Comparison of ENCODE assay signal across 1 cellular context in the genomic region with DNA sequence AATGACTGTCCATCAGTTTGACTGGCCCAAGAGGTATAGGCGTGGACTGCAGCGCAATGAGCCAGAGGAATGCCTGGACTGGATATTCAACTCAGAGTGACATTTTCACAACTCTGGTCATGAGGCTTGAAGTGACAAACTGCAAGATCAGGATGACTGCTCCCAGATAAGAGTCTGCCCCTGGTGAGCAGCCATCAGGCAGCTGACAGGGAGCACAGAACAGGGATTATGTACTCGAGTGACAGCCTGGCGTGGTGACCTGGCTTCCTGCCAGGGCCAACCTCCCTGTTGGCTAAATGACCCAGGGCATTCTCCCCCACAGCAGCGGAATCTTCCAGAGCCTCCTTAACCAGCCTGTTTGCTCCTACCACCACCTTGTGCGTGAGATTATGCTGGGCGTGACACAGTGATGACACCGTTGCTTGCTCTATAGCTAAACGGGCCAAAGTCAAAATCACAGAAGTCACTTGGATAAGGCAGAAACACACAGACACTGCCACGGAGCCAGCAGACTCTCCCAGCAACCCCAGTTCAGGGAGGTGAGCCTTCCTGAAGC.
TF ChIP-seq lines count a peak whose summit lies in the region.

No MANE protein-coding gene starts in this region.

TF ChIP-seq in HepG2, 621 proteins besides CTCF, POLR2A, EP300 and RAD21 (continued from another document and continues in another):
- TF ChIP-seq HIC2 (CRISPR knock-in tag; IDR thresholded peaks at IDR 0.05; ENCODE audit: low read depth) (peak; percentile 50; the same call in 1 of the 2 replicates), NCOR1 (IDR thresholded peaks at IDR 0.05; ENCODE audit: borderline replicate concordance, low read length) (no peak), ZBTB7B (CRISPR knock-in tag; IDR thresholded peaks at IDR 0.05) (no peak), NR2F1 (CRISPR knock-in tag; IDR thresholded peaks at IDR 0.05) (no peak), MXD4 (CRISPR knock-in tag; IDR thresholded peaks at IDR 0.05) (peak; percentile 62; the same call in 1 of the 2 replicates), DZIP1 (CRISPR knock-in tag; IDR thresholded peaks at IDR 0.05) (no peak), THAP11 (CRISPR knock-in tag; IDR thresholded peaks at IDR 0.05) (no peak), ZNF564 (CRISPR knock-in tag; IDR thresholded peaks at IDR 0.05) (no peak), BORCS8-MEF2B (CRISPR knock-in tag; IDR thresholded peaks at IDR 0.05) (0 out of 2 replicates have a peak, but pooled peaks have one; percentile 39), KMT2A (CRISPR knock-in tag; IDR thresholded peaks at IDR 0.05) (no peak), HHEX (CRISPR knock-in tag; IDR thresholded peaks at IDR 0.05) (no peak), ZNF772 (CRISPR knock-in tag; IDR thresholded peaks at IDR 0.05) (0 out of 2 replicates have a peak, but pooled peaks have one; percentile 29), NFIB (CRISPR knock-in tag; IDR thresholded peaks at IDR 0.05; ENCODE audit: borderline replicate concordance) (no peak), RBM22 (optimal IDR thresholded peaks at IDR 0.05; ENCODE audit: low read length) (no peak), HOXA9 (CRISPR knock-in tag; IDR thresholded peaks at IDR 0.05; ENCODE audit: borderline replicate concordance) (0 out of 2 replicates have a peak, but pooled peaks have one; percentile 51), ZNF616 (CRISPR knock-in tag; IDR thresholded peaks at IDR 0.05; ENCODE audit: low read depth) (0 out of 2 replicates have a peak, but pooled peaks have one; percentile 30), ASH2L (IDR thresholded peaks at IDR 0.05; ENCODE audit: insufficient read length, low read depth, low read length) (no peak), RELA (CRISPR knock-in tag; IDR thresholded peaks at IDR 0.05) (no peak), ZMYM4 (CRISPR knock-in tag; IDR thresholded peaks at IDR 0.05) (peak; percentile 56), PPARG (CRISPR knock-in tag; conservative IDR thresholded peaks at IDR 0.05) (no peak), NR2F6 (IDR thresholded peaks at IDR 0.05) (0 out of 2 replicates have a peak, but pooled peaks have one; percentile 12), NR2F6 (CRISPR knock-in tag; IDR thresholded peaks at IDR 0.05) (peak; percentile 18; the same call in 1 of the 2 replicates)
- TF ChIP-seq, protein P1, sequence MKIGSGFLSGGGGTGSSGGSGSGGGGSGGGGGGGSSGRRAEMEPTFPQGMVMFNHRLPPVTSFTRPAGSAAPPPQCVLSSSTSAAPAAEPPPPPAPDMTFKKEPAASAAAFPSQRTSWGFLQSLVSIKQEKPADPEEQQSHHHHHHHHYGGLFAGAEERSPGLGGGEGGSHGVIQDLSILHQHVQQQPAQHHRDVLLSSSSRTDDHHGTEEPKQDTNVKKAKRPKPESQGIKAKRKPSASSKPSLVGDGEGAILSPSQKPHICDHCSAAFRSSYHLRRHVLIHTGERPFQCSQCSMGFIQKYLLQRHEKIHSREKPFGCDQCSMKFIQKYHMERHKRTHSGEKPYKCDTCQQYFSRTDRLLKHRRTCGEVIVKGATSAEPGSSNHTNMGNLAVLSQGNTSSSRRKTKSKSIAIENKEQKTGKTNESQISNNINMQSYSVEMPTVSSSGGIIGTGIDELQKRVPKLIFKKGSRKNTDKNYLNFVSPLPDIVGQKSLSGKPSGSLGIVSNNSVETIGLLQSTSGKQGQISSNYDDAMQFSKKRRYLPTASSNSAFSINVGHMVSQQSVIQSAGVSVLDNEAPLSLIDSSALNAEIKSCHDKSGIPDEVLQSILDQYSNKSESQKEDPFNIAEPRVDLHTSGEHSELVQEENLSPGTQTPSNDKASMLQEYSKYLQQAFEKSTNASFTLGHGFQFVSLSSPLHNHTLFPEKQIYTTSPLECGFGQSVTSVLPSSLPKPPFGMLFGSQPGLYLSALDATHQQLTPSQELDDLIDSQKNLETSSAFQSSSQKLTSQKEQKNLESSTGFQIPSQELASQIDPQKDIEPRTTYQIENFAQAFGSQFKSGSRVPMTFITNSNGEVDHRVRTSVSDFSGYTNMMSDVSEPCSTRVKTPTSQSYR (CRISPR knock-in tag; IDR thresholded peaks at IDR 0.05; ENCODE audit: borderline replicate concordance), result no peak
- TF ChIP-seq, protein P2, sequence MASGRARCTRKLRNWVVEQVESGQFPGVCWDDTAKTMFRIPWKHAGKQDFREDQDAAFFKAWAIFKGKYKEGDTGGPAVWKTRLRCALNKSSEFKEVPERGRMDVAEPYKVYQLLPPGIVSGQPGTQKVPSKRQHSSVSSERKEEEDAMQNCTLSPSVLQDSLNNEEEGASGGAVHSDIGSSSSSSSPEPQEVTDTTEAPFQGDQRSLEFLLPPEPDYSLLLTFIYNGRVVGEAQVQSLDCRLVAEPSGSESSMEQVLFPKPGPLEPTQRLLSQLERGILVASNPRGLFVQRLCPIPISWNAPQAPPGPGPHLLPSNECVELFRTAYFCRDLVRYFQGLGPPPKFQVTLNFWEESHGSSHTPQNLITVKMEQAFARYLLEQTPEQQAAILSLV (CRISPR knock-in tag; IDR thresholded peaks at IDR 0.05; ENCODE audit: borderline replicate concordance), result no peak
- TF ChIP-seq, protein P3, sequence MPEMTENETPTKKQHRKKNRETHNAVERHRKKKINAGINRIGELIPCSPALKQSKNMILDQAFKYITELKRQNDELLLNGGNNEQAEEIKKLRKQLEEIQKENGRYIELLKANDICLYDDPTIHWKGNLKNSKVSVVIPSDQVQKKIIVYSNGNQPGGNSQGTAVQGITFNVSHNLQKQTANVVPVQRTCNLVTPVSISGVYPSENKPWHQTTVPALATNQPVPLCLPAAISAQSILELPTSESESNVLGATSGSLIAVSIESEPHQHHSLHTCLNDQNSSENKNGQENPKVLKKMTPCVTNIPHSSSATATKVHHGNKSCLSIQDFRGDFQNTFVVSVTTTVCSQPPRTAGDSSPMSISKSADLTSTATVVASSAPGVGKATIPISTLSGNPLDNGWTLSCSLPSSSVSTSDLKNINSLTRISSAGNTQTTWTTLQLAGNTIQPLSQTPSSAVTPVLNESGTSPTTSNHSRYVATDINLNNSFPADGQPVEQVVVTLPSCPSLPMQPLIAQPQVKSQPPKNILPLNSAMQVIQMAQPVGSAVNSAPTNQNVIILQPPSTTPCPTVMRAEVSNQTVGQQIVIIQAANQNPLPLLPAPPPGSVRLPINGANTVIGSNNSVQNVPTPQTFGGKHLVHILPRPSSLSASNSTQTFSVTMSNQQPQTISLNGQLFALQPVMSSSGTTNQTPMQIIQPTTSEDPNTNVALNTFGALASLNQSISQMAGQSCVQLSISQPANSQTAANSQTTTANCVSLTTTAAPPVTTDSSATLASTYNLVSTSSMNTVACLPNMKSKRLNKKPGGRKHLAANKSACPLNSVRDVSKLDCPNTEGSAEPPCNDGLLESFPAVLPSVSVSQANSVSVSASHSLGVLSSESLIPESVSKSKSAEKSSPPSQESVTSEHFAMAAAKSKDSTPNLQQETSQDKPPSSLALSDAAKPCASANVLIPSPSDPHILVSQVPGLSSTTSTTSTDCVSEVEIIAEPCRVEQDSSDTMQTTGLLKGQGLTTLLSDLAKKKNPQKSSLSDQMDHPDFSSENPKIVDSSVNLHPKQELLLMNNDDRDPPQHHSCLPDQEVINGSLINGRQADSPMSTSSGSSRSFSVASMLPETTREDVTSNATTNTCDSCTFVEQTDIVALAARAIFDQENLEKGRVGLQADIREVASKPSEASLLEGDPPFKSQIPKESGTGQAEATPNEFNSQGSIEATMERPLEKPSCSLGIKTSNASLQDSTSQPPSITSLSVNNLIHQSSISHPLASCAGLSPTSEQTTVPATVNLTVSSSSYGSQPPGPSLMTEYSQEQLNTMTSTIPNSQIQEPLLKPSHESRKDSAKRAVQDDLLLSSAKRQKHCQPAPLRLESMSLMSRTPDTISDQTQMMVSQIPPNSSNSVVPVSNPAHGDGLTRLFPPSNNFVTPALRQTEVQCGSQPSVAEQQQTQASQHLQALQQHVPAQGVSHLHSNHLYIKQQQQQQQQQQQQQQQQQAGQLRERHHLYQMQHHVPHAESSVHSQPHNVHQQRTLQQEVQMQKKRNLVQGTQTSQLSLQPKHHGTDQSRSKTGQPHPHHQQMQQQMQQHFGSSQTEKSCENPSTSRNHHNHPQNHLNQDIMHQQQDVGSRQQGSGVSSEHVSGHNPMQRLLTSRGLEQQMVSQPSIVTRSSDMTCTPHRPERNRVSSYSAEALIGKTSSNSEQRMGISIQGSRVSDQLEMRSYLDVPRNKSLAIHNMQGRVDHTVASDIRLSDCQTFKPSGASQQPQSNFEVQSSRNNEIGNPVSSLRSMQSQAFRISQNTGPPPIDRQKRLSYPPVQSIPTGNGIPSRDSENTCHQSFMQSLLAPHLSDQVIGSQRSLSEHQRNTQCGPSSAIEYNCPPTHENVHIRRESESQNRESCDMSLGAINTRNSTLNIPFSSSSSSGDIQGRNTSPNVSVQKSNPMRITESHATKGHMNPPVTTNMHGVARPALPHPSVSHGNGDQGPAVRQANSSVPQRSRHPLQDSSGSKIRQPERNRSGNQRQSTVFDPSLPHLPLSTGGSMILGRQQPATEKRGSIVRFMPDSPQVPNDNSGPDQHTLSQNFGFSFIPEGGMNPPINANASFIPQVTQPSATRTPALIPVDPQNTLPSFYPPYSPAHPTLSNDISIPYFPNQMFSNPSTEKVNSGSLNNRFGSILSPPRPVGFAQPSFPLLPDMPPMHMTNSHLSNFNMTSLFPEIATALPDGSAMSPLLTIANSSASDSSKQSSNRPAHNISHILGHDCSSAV (CRISPR knock-in tag; IDR thresholded peaks at IDR 0.05; ENCODE audit: borderline replicate concordance), result no peak
- TF ChIP-seq, protein P4, sequence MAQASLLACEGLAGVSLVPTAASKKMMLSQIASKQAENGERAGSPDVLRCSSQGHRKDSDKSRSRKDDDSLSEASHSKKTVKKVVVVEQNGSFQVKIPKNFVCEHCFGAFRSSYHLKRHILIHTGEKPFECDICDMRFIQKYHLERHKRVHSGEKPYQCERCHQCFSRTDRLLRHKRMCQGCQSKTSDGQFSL (CRISPR knock-in tag; IDR thresholded peaks at IDR 0.05), result no peak
- TF ChIP-seq, protein P5, sequence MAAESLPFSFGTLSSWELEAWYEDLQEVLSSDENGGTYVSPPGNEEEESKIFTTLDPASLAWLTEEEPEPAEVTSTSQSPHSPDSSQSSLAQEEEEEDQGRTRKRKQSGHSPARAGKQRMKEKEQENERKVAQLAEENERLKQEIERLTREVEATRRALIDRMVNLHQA (CRISPR knock-in tag; IDR thresholded peaks at IDR 0.05), result no peak
- TF ChIP-seq, protein P6, sequence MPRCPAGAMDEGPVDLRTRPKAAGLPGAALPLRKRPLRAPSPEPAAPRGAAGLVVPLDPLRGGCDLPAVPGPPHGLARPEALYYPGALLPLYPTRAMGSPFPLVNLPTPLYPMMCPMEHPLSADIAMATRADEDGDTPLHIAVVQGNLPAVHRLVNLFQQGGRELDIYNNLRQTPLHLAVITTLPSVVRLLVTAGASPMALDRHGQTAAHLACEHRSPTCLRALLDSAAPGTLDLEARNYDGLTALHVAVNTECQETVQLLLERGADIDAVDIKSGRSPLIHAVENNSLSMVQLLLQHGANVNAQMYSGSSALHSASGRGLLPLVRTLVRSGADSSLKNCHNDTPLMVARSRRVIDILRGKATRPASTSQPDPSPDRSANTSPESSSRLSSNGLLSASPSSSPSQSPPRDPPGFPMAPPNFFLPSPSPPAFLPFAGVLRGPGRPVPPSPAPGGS (CRISPR knock-in tag; IDR thresholded peaks at IDR 0.05), result no peak
- TF ChIP-seq, protein P7, sequence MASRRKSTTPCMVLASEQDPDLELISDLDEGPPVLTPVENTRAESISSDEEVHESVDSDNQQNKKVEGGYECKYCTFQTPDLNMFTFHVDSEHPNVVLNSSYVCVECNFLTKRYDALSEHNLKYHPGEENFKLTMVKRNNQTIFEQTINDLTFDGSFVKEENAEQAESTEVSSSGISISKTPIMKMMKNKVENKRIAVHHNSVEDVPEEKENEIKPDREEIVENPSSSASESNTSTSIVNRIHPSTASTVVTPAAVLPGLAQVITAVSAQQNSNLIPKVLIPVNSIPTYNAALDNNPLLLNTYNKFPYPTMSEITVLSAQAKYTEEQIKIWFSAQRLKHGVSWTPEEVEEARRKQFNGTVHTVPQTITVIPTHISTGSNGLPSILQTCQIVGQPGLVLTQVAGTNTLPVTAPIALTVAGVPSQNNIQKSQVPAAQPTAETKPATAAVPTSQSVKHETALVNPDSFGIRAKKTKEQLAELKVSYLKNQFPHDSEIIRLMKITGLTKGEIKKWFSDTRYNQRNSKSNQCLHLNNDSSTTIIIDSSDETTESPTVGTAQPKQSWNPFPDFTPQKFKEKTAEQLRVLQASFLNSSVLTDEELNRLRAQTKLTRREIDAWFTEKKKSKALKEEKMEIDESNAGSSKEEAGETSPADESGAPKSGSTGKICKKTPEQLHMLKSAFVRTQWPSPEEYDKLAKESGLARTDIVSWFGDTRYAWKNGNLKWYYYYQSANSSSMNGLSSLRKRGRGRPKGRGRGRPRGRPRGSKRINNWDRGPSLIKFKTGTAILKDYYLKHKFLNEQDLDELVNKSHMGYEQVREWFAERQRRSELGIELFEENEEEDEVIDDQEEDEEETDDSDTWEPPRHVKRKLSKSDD (CRISPR knock-in tag; IDR thresholded peaks at IDR 0.05; ENCODE audit: low read depth), result no peak; the same call in 1 of the 2 replicates
- TF ChIP-seq, protein P8, sequence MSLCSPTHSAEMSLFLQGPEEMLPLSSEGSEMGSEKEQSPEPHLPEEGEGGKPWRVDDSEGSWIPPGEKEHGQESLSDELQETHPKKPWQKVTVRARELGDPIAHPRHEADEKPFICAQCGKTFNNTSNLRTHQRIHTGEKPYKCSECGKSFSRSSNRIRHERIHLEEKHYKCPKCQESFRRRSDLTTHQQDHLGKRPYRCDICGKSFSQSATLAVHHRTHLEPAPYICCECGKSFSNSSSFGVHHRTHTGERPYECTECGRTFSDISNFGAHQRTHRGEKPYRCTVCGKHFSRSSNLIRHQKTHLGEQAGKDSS (CRISPR knock-in tag; IDR thresholded peaks at IDR 0.05; ENCODE audit: borderline replicate concordance, low read depth), result no peak
